In the genomic region with DNA sequence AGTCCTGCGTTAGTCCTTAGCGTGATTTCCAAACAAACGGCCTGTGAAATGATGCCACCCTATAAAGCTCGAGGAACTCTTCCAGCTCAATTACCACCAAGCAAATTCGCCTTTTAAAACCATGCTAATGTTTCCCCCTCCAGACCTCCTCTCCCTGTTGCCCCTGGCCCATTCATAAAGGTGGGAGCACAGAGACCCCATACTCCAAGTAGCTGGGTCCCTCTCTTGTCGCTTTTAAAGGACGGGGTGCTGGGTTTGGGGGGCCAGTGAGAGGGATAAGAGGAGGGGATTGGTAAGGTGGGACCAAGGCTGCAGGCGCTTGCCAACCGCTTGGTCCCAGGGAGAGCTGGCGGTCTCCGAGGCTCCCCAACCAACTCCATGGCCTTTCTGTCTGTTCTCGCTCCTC, we compare ENCODE assay signal across 8 cellular contexts. TPM values are rescaled to one million over a fixed set of nuclear protein-coding genes. Genes with fewer than 3 reads are reported as not detected.
DNase-seq lines count a peak whose midpoint lies in the region; ATAC-seq and TF ChIP-seq lines count a peak whose summit lies in the region.

No MANE protein-coding gene starts in this region.

- H3K4me1 ChIP-seq in skeletal muscle tissue (ENCODE audit: control insufficient read depth in 3 of 3, insufficient read depth in 3 of 3, low read length in 3 of 3) = peaks cover 16 to 45% (median 25%) of the 10 kb centered on the region in 3 donors

- peak overlapping the region; percentile 44 for H3K27ac Mint-ChIP-seq in T-helper 2 cell treated with Interferon-gamma antibody and Interleukin-4, amounts not matched to agents 5 μg/mL and 100 μg/mL, for 36 hours
- H3K27ac Mint-ChIP-seq in T-cell (no peak overlapping the region), glutamatergic neuron (ENCODE audit: unreplicated experiment) (no peak overlapping the region)

- H3K27me3 Mint-ChIP-seq in T-helper 2 cell treated with Interferon-gamma antibody and Interleukin-4, amounts not matched to agents 5 μg/mL and 100 μg/mL, for 36 hours (ENCODE audit: low read depth) = peaks cover 64% of the 10 kb centered on the region
- peaks cover 36 to 63% of the 10 kb centered on the region in 2 donors for H3K27me3 Mint-ChIP-seq in T-cell
- H3K27me3 Mint-ChIP-seq in glutamatergic neuron (ENCODE audit: unreplicated experiment) = peaks cover 33% of the 10 kb centered on the region

- no peaks in the 10 kb centered on the region for H3K36me3 ChIP-seq in skeletal muscle tissue (ENCODE audit: control insufficient read depth in 3 of 3, insufficient read depth in 3 of 3, low read length in 3 of 3)

- peak overlapping the region; percentile 67 for H3K4me3 Mint-ChIP-seq in T-helper 2 cell treated with Interferon-gamma antibody and Interleukin-4, amounts not matched to agents 5 μg/mL and 100 μg/mL, for 36 hours
- H3K4me3 Mint-ChIP-seq in T-cell = peak overlapping the region; percentile 52 to 77 (median 73)
- peak overlapping the region; percentile 71 for H3K4me3 Mint-ChIP-seq in glutamatergic neuron (ENCODE audit: unreplicated experiment)

- TF ChIP-seq CTCF in glutamatergic neuron (IDR thresholded peaks at IDR 0.05; ENCODE audit: partially characterized antibody, unreplicated experiment) = no peak

- H3K9me3 Mint-ChIP-seq in T-helper 2 cell treated with Interferon-gamma antibody and Interleukin-4, amounts not matched to agents 5 μg/mL and 100 μg/mL, for 36 hours = peaks cover 5% of the 10 kb centered on the region
- H3K9me3 Mint-ChIP-seq in T-cell (no peaks in the 10 kb centered on the region), glutamatergic neuron (ENCODE audit: unreplicated experiment) (peaks cover 14% of the 10 kb centered on the region)

- H3K27ac ChIP-seq in skeletal muscle tissue (ENCODE audit: low read depth, low read length) = no peak overlapping the region

- no peak overlapping the region for H3K9ac ChIP-seq in skeletal muscle tissue (ENCODE audit: low read depth in 1 of 3, low read length in 3 of 3)

- H3K27me3 ChIP-seq in skeletal muscle tissue (ENCODE audit: control insufficient read depth in 3 of 3, insufficient read depth in 3 of 3, low read length in 3 of 3) = peaks cover 87 to 93% (median 89%) of the 10 kb centered on the region in 3 donors

- peak overlapping the region in 2 of 3 donors; percentile 58 to 67 for H3K4me3 ChIP-seq in skeletal muscle tissue (ENCODE audit: low read length in 3 of 3)

- DNase-seq in T-helper 2 cell treated with Interferon-gamma antibody and Interleukin-4, amounts not matched to agents 5 μg/mL and 100 μg/mL, for 36 hours (ENCODE audit: low spot score) = no peak
- no peak for DNase-seq in T-helper 2 cell
- DNase-seq in T-cell = peak in 1 of 34 experiments; percentile 14
- DNase-seq in glutamatergic neuron = peak; percentile 22
- no peak for DNase-seq in stimulated activated naive CD4-positive, alpha-beta T cell treated with Interleukin-2 at 50 U/mL for 16 hours (lab: John Stamatoyannopoulos, UW)
- DNase-seq in activated gamma-delta T cell treated with Interleukin-2 at 50 U/mL for 16 hours = no peak

- ATAC-seq in T-cell (replicated peaks in 1 of 4) = no peak
- no peak for ATAC-seq in HG02798 (IDR thresholded peaks at IDR 0.05; ENCODE audit: poor library complexity, unreplicated experiment)

- peaks cover 23% of the 10 kb centered on the region for H3K4me1 Mint-ChIP-seq in T-helper 2 cell treated with Interferon-gamma antibody and Interleukin-4, amounts not matched to agents 5 μg/mL and 100 μg/mL, for 36 hours (ENCODE audit: low read depth)
- H3K4me1 Mint-ChIP-seq in T-cell (peaks cover 52 to 70% (median 63%) of the 10 kb centered on the region in 3 donors), glutamatergic neuron (ENCODE audit: low read depth, unreplicated experiment) (peaks cover 20% of the 10 kb centered on the region)

- CTCF ChIA-PET in T-cell (lab: Charles Lee) = interaction anchor here in 1 of 2 donors (2.0 kb wide), 1 partner anchor 15 kb away, joined by 4 read pairs; no protein-coding TSS in a partner anchor

- POLR2A ChIA-PET in T-cell (lab: Charles Lee) = no interaction called here

- H3K9me3 ChIP-seq in skeletal muscle tissue (ENCODE audit: control insufficient read depth in 3 of 3, low read length in 3 of 3) = no peaks in the 10 kb centered on the region

- H3K36me3 Mint-ChIP-seq in T-helper 2 cell treated with Interferon-gamma antibody and Interleukin-4, amounts not matched to agents 5 μg/mL and 100 μg/mL, for 36 hours (ENCODE audit: low read depth) = peaks cover 18% of the 10 kb centered on the region
- H3K36me3 Mint-ChIP-seq in T-cell (peaks cover under 1% of the 10 kb centered on the region), glutamatergic neuron (ENCODE audit: unreplicated experiment) (no peaks in the 10 kb centered on the region)

RNA-seq across cellular contexts. Expression of gene HMX2, which starts 1.2 kb away (rescaled TPM):
- not detected for total RNA-seq in T-cell
- total RNA-seq in glutamatergic neuron (ENCODE audit: unreplicated experiment) = not detected
- total RNA-seq in skeletal muscle tissue = not detected

RNA-seq across cellular contexts. Expression of gene BUB3, which starts 5.0 kb away (rescaled TPM):
- total RNA-seq in T-cell = 100 to 1,000 TPM; 116 to 139 (median 127) TPM
- total RNA-seq in glutamatergic neuron (ENCODE audit: unreplicated experiment) = 81.1 TPM
- total RNA-seq in skeletal muscle tissue = 36.5 TPM

RNA-seq across cellular contexts. Expression of gene HMX3, which starts 13.4 kb away (rescaled TPM):
- under 1 TPM in 1 of 5 donors, not detected in 4; 0.33 TPM for total RNA-seq in T-cell
- not detected for total RNA-seq in glutamatergic neuron (ENCODE audit: unreplicated experiment)
- not detected for total RNA-seq in skeletal muscle tissue
